In genomic region chr17:28916302-28916934, GRCh38 we compare ENCODE assay signal across 8 cellular contexts. TPM values are rescaled to one million over a fixed set of nuclear protein-coding genes. Genes with fewer than 3 reads are reported as not detected.
A peak's percentile ranks its signal among the peaks of the same experiment; 100 is the strongest.
DNase-seq lines count a peak whose midpoint lies in the region; TF ChIP-seq lines count a peak whose summit lies in the region.

No MANE protein-coding gene starts in this region.

- H3K4me3 ChIP-seq in AG04450 (ENCODE audit: low read depth, low read length) (no peak overlapping the region), breast epithelium (no peak overlapping the region), testis (no peak overlapping the region)

- TF ChIP-seq CTCF in AG04450 (IDR thresholded peaks at IDR 0.05; ENCODE audit: low read depth, low read length): peak; percentile 54
- peak; percentile 45; the same call in 1 of the 2 replicates for TF ChIP-seq CTCF in GM12874 (IDR thresholded peaks at IDR 0.05; ENCODE audit: insufficient read depth, low read depth, low read length)
- peak; percentile 53 to 69 (median 69) for TF ChIP-seq CTCF in breast epithelium (IDR thresholded peaks at IDR 0.05)
- TF ChIP-seq CTCF in testis (IDR thresholded peaks at IDR 0.05): peak; percentile 52 to 75 (median 58)

- CTCF ChIA-PET in AG04450 (lab: Charles Lee): interaction anchor here (1.0 to 2.3 kb wide), 7 partner anchors 9 to 201 kb away, joined by 3 to 13 read pairs (median 7); no protein-coding TSS in a partner anchor

- DNase-seq in AG04450 (ENCODE audit: low read depth, low spot score) (no peak), RPMI8226 (peak; percentile 49), breast epithelium (ENCODE audit: low spot score in 2 of 2) (no peak), left kidney (ENCODE audit: low read depth, low spot score) (peak; percentile 61), testis (peak; percentile 66), H4 (ENCODE audit: low spot score) (no peak), hepatic stellate cell (ENCODE audit: low spot score) (no peak)

- TF ChIP-seq POLR2A in breast epithelium (IDR thresholded peaks at IDR 0.05) (no peak), testis (IDR thresholded peaks at IDR 0.05) (no peak)

- no peaks in the 10 kb centered on the region for H3K27me3 ChIP-seq in AG04450 (ENCODE audit: control insufficient read depth, insufficient read depth, low read length)
- no peaks in the 10 kb centered on the region for H3K27me3 ChIP-seq in breast epithelium
- no peaks in the 10 kb centered on the region for H3K27me3 ChIP-seq in testis

- POLR2A ChIA-PET in AG04450 (lab: Yijun Ruan, JAX): no interaction called here

- no peak overlapping the region for H3K27ac ChIP-seq in AG04450 (ENCODE audit: low read depth, low read length)
- H3K27ac ChIP-seq in breast epithelium: peak overlapping the region in 1 of 2 donors; percentile 50
- no peak overlapping the region for H3K27ac ChIP-seq in testis

- WGBS in testis, 2 donors: 49 to 53% methylated on average over 6 of the region's 6 CpGs

- H3K36me3 ChIP-seq in breast epithelium: peaks cover 6% of the 10 kb centered on the region
- no peaks in the 10 kb centered on the region for H3K36me3 ChIP-seq in testis (ENCODE audit: low read depth, missing control alignments)

- H3K9me3 ChIP-seq in AG04450 (ENCODE audit: control insufficient read depth, insufficient read depth, low read length): no peaks in the 10 kb centered on the region
- H3K9me3 ChIP-seq in breast epithelium: no peaks in the 10 kb centered on the region
- H3K9me3 ChIP-seq in testis: no peaks in the 10 kb centered on the region

- intact Hi-C loops in breast epithelium (cut with DNase I; ENCODE audit: low total_unique reads) (no loop called here), testis (cut with DNase I; ENCODE audit: low total_unique reads) (loop anchor here (10.0 kb wide), 1 partner anchor 162 kb away; no protein-coding TSS in a partner anchor)

- H3K4me1 ChIP-seq in breast epithelium (no peaks in the 10 kb centered on the region), testis (peaks cover 27% of the 10 kb centered on the region)

RNA-seq across cellular contexts. Expression of gene DHRS13, which starts 13.5 kb away (rescaled TPM):
- polyA plus RNA-seq in AG04450 (2011; rRNA removed) (2.9 and 3.1 TPM in 2 replicates), testis (ENCODE audit: insufficient read depth, low read depth, low replicate concordance) (8.7 TPM)
- polyA minus RNA-seq in AG04450 (2011; rRNA and poly(A)+ RNA removed): 1.5 and 2.3 TPM in 2 replicates
- total RNA-seq in breast epithelium (10 to 100 TPM in 2 of 3 donors, 1 to 10 TPM in 1; 3.2 to 20.6 (median 14.2) TPM), testis (10 to 100 TPM; 14.9 to 18.6 TPM)
- 12.3 and 16.1 TPM in 2 replicates for total RNA-seq in H4 (2014; rRNA removed; shearing (Covaris generic))

RNA-seq across cellular contexts. Expression of gene FLOT2, which starts 18.9 kb away (rescaled TPM):
- polyA plus RNA-seq in AG04450 (2011; rRNA removed) (80.5 and 83.9 TPM in 2 replicates), testis (ENCODE audit: insufficient read depth, low read depth, low replicate concordance) (33.2 TPM)
- 87.8 and 106 TPM in 2 replicates for polyA minus RNA-seq in AG04450 (2011; rRNA and poly(A)+ RNA removed)
- total RNA-seq in breast epithelium (10 to 100 TPM; 49.8 to 78.3 (median 56.9) TPM), testis (10 to 100 TPM; 20.9 to 31.3 TPM)
- total RNA-seq in H4 (2014; rRNA removed; shearing (Covaris generic)): 15.5 and 21.3 TPM in 2 replicates

RNA-seq across cellular contexts. Expression of gene PHF12, which starts 34.9 kb away (rescaled TPM):
- polyA plus RNA-seq in AG04450 (2011; rRNA removed) (13.6 and 17.8 TPM in 2 replicates), testis (ENCODE audit: insufficient read depth, low read depth, low replicate concordance) (38.8 TPM)
- 38.7 and 50.1 TPM in 2 replicates for polyA minus RNA-seq in AG04450 (2011; rRNA and poly(A)+ RNA removed)
- total RNA-seq in breast epithelium (10 to 100 TPM; 32.2 to 42.9 (median 40.3) TPM), testis (10 to 100 TPM; 82.4 to 85.3 TPM)
- 11.3 and 20.3 TPM in 2 replicates for total RNA-seq in H4 (2014; rRNA removed; shearing (Covaris generic))

Comparison
In these comparisons a context has a peak if more than half of its experiments do, and no peak if none do; other contexts are left out.
1. DNase-seq: peak in RPMI8226 (single experiment), left kidney (single experiment) and testis (single experiment); none in AG04450 (single experiment), breast epithelium (0 of 2), H4 (single experiment) and hepatic stellate cell (single experiment).
2. Peak in every context shown above with its lines, with median percentiles within 50 percentile points of each other: CTCF ChIP-seq.